Comparison of ENCODE assay signal across 24 cellular contexts in the genomic region with DNA sequence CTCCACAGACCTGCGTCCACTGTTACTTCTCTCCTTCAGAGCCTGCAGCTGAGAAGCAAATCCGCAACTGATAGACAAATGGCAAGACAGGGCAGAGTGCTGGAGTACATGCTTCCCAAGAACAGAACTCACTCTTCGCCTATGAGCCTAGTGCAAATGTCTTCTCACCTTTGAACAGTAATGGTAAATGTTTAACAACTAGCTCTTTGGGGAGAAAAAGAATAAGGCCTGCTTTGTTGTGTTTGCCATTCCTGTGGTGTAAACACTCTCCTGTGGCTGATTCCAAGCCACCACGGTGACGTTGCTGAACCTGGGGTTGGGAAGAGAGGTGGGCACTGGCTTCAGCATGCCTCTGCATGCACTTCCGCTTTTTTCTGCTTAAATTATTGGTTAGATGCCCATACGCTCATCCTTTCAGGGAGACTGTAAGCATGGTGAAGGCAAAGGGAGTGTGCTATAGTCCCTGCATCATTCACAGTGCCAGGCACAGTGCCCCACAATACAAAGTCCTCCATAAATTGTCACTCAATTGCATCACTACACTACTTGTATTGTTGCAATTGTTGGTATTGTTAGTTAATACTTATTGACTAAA.
"Had no signal": no experiment of that assay in that cellular context is flagged by ENCODE, and none has a peak within 500 bp of the region (broad histone marks: within the 10 kb centered on the region; RNA-seq: fewer than 3 reads in every experiment).

No MANE protein-coding gene starts in this region.

- H3K4me3 ChIP-seq: esophagus squamous epithelium, gastroesophageal sphincter, pancreas, smooth muscle cell, vagina had no signal

- H3K27ac Mint-ChIP-seq: activated CD4-positive, alpha-beta memory T cell treated with anti-CD3 and anti-CD28 coated beads for 36 hours; activated naive CD4-positive, alpha-beta T cell treated with anti-CD3 and anti-CD28 coated beads for 36 hours; activated naive CD8-positive, alpha-beta T cell treated with anti-CD3 and anti-CD28 coated beads, Interleukin-2, amount 10 ng/mL, durations not matched to agents 7 days and 5 days; endodermal cell; nephron; stimulated activated naive B cell treated with anti-CD40 and anti-IgM and Interleukin-4, amounts not matched to agents 10 μg/mL and 1 μg/mL and 100 μg/mL, for 72 hours; T-helper 17 cell had no signal

- DNase-seq: activated CD4-positive, alpha-beta memory T cell treated with anti-CD3 and anti-CD28 coated beads for 36 hours; activated CD4-positive, alpha-beta T cell treated with anti-CD3 and anti-CD28 coated beads for 48 hours; activated naive CD4-positive, alpha-beta T cell treated with anti-CD3 and anti-CD28 coated beads for 36 hours; activated naive CD8-positive, alpha-beta T cell treated with anti-CD3 and anti-CD28 coated beads, Interleukin-2, amount 10 ng/mL, durations not matched to agents 7 days and 5 days; activated T-cell treated with anti-CD3 and anti-CD28 coated beads, Interleukin-2, amount 50 U/mL, for 48 hours; amniotic stem cell; cerebellar nuclear complex; cortex of kidney; endodermal cell; esophagus squamous epithelium; head of caudate nucleus; islet precursor cell; mammary epithelial cell; midbrain; pancreas; stimulated activated CD4-positive, alpha-beta T cell treated with anti-CD3 and anti-CD28 coated beads, Interleukin-15, amount 100 ng/mL, for 24 hours; stimulated activated naive B cell treated with anti-CD40 and anti-IgM and Interleukin-4, amounts not matched to agents 10 μg/mL and 1 μg/mL and 100 μg/mL, for 72 hours; T-helper 17 cell; trophoblast cell had no signal

- H3K4me1 Mint-ChIP-seq: activated naive CD8-positive, alpha-beta T cell treated with anti-CD3 and anti-CD28 coated beads, Interleukin-2, amount 10 ng/mL, durations not matched to agents 7 days and 5 days; T-helper 17 cell had no signal

- H3K4me3 Mint-ChIP-seq: activated CD4-positive, alpha-beta memory T cell treated with anti-CD3 and anti-CD28 coated beads for 36 hours; activated naive CD4-positive, alpha-beta T cell treated with anti-CD3 and anti-CD28 coated beads for 36 hours; activated naive CD8-positive, alpha-beta T cell treated with anti-CD3 and anti-CD28 coated beads, Interleukin-2, amount 10 ng/mL, durations not matched to agents 7 days and 5 days; endodermal cell; nephron; stimulated activated naive B cell treated with anti-CD40 and anti-IgM and Interleukin-4, amounts not matched to agents 10 μg/mL and 1 μg/mL and 100 μg/mL, for 72 hours; T-helper 17 cell had no signal

- H3K27ac ChIP-seq: esophagus squamous epithelium, gastroesophageal sphincter, neutrophil, pancreas, vagina had no signal

- H3K9me3 ChIP-seq: esophagus squamous epithelium, gastroesophageal sphincter, neutrophil, pancreas, vagina had no signal

- H3K36me3 ChIP-seq: esophagus squamous epithelium, gastroesophageal sphincter, neutrophil, pancreas, vagina had no signal

- H3K9me3 Mint-ChIP-seq: activated CD4-positive, alpha-beta memory T cell treated with anti-CD3 and anti-CD28 coated beads for 36 hours; activated naive CD4-positive, alpha-beta T cell treated with anti-CD3 and anti-CD28 coated beads for 36 hours; activated naive CD8-positive, alpha-beta T cell treated with anti-CD3 and anti-CD28 coated beads, Interleukin-2, amount 10 ng/mL, durations not matched to agents 7 days and 5 days; endodermal cell; nephron; stimulated activated naive B cell treated with anti-CD40 and anti-IgM and Interleukin-4, amounts not matched to agents 10 μg/mL and 1 μg/mL and 100 μg/mL, for 72 hours had no signal

- H3K27me3 ChIP-seq: neutrophil, pancreas, vagina had no signal

- H3K4me2 ChIP-seq: smooth muscle cell had no signal

- H3K36me3 Mint-ChIP-seq: activated CD4-positive, alpha-beta memory T cell treated with anti-CD3 and anti-CD28 coated beads for 36 hours; activated naive CD8-positive, alpha-beta T cell treated with anti-CD3 and anti-CD28 coated beads, Interleukin-2, amount 10 ng/mL, durations not matched to agents 7 days and 5 days; stimulated activated naive B cell treated with anti-CD40 and anti-IgM and Interleukin-4, amounts not matched to agents 10 μg/mL and 1 μg/mL and 100 μg/mL, for 72 hours had no signal

- H3K4me1 ChIP-seq: gastroesophageal sphincter, pancreas had no signal
